ENCODE assay signal across 8 cellular contexts in the genomic region with DNA sequence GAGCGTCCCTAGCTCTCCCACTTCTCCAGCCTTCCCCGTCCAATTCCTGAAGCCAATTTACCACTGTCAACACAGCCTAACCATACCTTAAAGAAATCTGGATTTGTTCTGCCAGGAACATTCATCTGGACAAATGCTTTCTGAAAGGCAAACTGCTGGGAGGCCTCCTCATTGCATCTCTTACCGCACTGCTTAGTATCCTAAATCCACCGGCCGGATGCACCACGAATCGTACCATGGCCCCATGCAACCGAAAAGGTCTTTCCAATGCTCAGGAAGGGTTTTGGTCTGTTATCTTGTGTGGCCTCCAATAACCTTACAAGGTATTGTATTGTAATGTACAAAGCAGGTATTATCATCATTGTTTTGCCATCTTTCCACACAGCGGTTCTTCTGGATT. TPM values are rescaled to one million over a fixed set of nuclear protein-coding genes. Genes with fewer than 3 reads are reported as not detected.
A peak's percentile ranks its signal among the peaks of the same experiment; 100 is the strongest.
DNase-seq lines count a peak whose midpoint lies in the region; ATAC-seq and TF ChIP-seq lines count a peak whose summit lies in the region.

No MANE protein-coding gene starts in this region.

- H3K4me1 Mint-ChIP-seq in activated CD8-positive, alpha-beta memory T cell treated with anti-CD3 and anti-CD28 coated beads, Interleukin-2, amount 10 ng/mL, durations not matched to agents 7 days and 5 days, result peaks cover 89% of the 10 kb centered on the region

- H3K36me3 ChIP-seq in body of pancreas (replicated peaks in 1 of 2; ENCODE audit: insufficient read depth in 1 of 2, low read depth in 2 of 2) (peaks cover 12 to 15% of the 10 kb centered on the region in 2 donors), mesodermal cell (ENCODE audit: control insufficient read depth, insufficient read depth, low read length) (peaks cover 68% of the 10 kb centered on the region), tibial artery (peaks cover 24 to 39% (median 29%) of the 10 kb centered on the region in 3 donors)

- no peaks in the 10 kb centered on the region for H3K9me3 Mint-ChIP-seq in activated CD8-positive, alpha-beta memory T cell treated with anti-CD3 and anti-CD28 coated beads, Interleukin-2, amount 10 ng/mL, durations not matched to agents 7 days and 5 days (ENCODE audit: low read depth)

- H3K9me3 ChIP-seq in body of pancreas (no peaks in the 10 kb centered on the region), mesodermal cell (ENCODE audit: control insufficient read depth, low read length) (no peaks in the 10 kb centered on the region), tibial artery (no peaks in the 10 kb centered on the region)

- H3K27me3 Mint-ChIP-seq in activated CD8-positive, alpha-beta memory T cell treated with anti-CD3 and anti-CD28 coated beads, Interleukin-2, amount 10 ng/mL, durations not matched to agents 7 days and 5 days, result no peaks in the 10 kb centered on the region

- no peak for ATAC-seq in activated CD8-positive, alpha-beta memory T cell treated with anti-CD3 and anti-CD28 coated beads, Interleukin-2, amount 10 ng/mL, durations not matched to agents 7 days and 5 days
- ATAC-seq in body of pancreas, result no peak
- no peak for ATAC-seq in HG03565 (IDR thresholded peaks at IDR 0.05; ENCODE audit: unreplicated experiment)
- no peak for ATAC-seq in HG02798 (IDR thresholded peaks at IDR 0.05; ENCODE audit: poor library complexity, unreplicated experiment)

- H3K4me3 ChIP-seq in body of pancreas (no peak overlapping the region), mesodermal cell (ENCODE audit: extremely low read depth, insufficient read depth, low read length, poor library complexity, severe bottlenecking) (peak overlapping the region; percentile 9), tibial artery (peak overlapping the region in 1 of 2 donors; percentile 16)

- H3K27me3 ChIP-seq in body of pancreas (no peaks in the 10 kb centered on the region), tibial artery (no peaks in the 10 kb centered on the region)

- no peak for TF ChIP-seq CTCF in body of pancreas (IDR thresholded peaks at IDR 0.05)
- TF ChIP-seq CTCF in tibial artery (IDR thresholded peaks at IDR 0.05), result no peak

- CTCF ChIA-PET in activated CD8-positive, alpha-beta memory T cell treated with anti-CD3 and anti-CD28 coated beads, Interleukin-2, amount 10 ng/mL, durations not matched to agents 7 days and 5 days (lab: Charles Lee), result no interaction called here

- H3K36me3 Mint-ChIP-seq in activated CD8-positive, alpha-beta memory T cell treated with anti-CD3 and anti-CD28 coated beads, Interleukin-2, amount 10 ng/mL, durations not matched to agents 7 days and 5 days, result peaks cover 85% of the 10 kb centered on the region

- peak overlapping the region; percentile 77 for H3K4me3 Mint-ChIP-seq in activated CD8-positive, alpha-beta memory T cell treated with anti-CD3 and anti-CD28 coated beads, Interleukin-2, amount 10 ng/mL, durations not matched to agents 7 days and 5 days

- no peak for DNase-seq in activated CD8-positive, alpha-beta memory T cell treated with anti-CD3 and anti-CD28 coated beads, Interleukin-2, amount 10 ng/mL, durations not matched to agents 7 days and 5 days
- no peak for DNase-seq in activated CD8-positive, alpha-beta memory T cell treated with anti-CD3 and anti-CD28 coated beads, Interleukin-2, amount 50 U/mL, for 48 hours
- DNase-seq in body of pancreas (no peak), tibial artery (no peak), NCI-H1694 treated with DMSO at 0.1 percent for 48 hours (lab: John Stamatoyannopoulos, UW) (no peak)

- peak overlapping the region; percentile 99 for H3K27ac Mint-ChIP-seq in activated CD8-positive, alpha-beta memory T cell treated with anti-CD3 and anti-CD28 coated beads, Interleukin-2, amount 10 ng/mL, durations not matched to agents 7 days and 5 days

- peaks cover 81% of the 10 kb centered on the region for H3K4me1 ChIP-seq in body of pancreas
- H3K4me1 ChIP-seq in mesodermal cell (ENCODE audit: control insufficient read depth, insufficient read depth, low read length, poor library complexity, severe bottlenecking), result peaks cover 93% of the 10 kb centered on the region
- H3K4me1 ChIP-seq in tibial artery, result peaks cover 4 to 100% (median 98%) of the 10 kb centered on the region in 4 donors

- no peak for TF ChIP-seq POLR2A in body of pancreas (IDR thresholded peaks at IDR 0.05)

- intact Hi-C loops in body of pancreas (cut with DNase I), result no loop called here
- intact Hi-C loops in tibial artery (cut with DNase I; ENCODE audit: low total_unique reads), result no loop called here

- 86 to 92% methylated on average over 9 of the region's 9 CpGs for WGBS in body of pancreas, 2 donors
- 83 to 91% methylated on average over 6 to 8 of the region's 9 CpGs for WGBS in mesodermal cell (ENCODE audit: insufficient coverage in 2 of 2), 2 experiments

- H3K27ac ChIP-seq in body of pancreas (peak overlapping the region; percentile 84 to 96 (median 92)), mesodermal cell (ENCODE audit: low read depth, low read length, severe bottlenecking) (peak overlapping the region; percentile 99), tibial artery (peak overlapping the region; percentile 95)

RNA-seq across cellular contexts. Expression of gene MYH9, which starts 57.6 kb away (rescaled TPM):
- total RNA-seq in activated CD8-positive, alpha-beta memory T cell treated with anti-CD3 and anti-CD28 coated beads, Interleukin-2, amount 10 ng/mL, durations not matched to agents 7 days and 5 days, result 100 to 1,000 TPM; 695 to 913 TPM
- 100 to 1,000 TPM; 294 to 323 TPM for total RNA-seq in body of pancreas
- 360 TPM for polyA plus RNA-seq in mesodermal cell (2013, experiment 1 of 2)
- polyA plus RNA-seq in mesodermal cell (2013, experiment 2 of 2), result 289 TPM
